In the genomic region with DNA sequence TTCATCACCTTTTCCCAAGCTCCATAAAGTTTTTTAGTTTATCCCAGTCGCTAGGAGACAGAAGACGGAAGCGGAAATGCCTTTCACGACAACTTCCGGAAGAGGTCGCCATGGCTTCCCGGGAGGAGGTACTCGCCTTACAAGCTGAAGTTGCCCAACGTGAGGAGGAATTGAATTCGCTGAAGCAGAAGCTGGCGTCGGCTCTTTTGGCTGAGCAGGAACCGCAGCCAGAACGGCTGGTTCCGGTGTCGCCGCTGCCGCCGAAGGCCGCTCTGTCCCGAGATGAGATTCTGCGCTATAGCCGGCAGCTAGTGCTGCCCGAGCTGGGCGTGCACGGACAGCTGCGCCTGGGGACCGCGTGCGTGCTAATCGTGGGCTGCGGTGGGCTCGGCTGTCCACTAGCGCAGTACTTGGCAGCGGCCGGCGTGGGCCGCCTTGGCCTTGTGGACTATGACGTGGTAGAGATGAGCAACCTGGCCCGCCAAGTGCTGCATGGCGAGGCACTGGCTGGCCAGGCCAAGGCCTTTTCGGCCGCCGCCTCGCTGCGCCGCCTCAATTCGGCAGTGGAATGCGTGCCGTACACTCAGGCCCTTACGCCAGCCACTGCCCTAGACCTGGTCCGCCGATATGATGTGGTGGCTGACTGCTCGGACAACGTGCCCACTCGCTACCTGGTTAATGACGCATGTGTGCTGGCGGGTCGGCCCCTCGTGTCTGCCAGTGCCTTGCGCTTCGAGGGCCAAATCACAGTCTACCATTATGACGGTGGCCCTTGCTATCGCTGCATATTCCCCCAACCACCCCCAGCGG, we compare ENCODE assay signal across 1 cellular context.
A peak's percentile ranks its signal among the peaks of the same experiment; 100 is the strongest.
TF ChIP-seq lines count a peak whose summit lies in the region.

A gene with protein sequence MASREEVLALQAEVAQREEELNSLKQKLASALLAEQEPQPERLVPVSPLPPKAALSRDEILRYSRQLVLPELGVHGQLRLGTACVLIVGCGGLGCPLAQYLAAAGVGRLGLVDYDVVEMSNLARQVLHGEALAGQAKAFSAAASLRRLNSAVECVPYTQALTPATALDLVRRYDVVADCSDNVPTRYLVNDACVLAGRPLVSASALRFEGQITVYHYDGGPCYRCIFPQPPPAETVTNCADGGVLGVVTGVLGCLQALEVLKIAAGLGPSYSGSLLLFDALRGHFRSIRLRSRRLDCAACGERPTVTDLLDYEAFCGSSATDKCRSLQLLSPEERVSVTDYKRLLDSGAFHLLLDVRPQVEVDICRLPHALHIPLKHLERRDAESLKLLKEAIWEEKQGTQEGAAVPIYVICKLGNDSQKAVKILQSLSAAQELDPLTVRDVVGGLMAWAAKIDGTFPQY (plus strand): TSS at position 86 of the 810 bp plus-strand sequence. CDS start 25 bp downstream, at position 111.

TF ChIP-seq in HepG2, 621 proteins besides CTCF, POLR2A, EP300 and RAD21 (continued from another document and continues in another):
- TF ChIP-seq, protein P1, sequence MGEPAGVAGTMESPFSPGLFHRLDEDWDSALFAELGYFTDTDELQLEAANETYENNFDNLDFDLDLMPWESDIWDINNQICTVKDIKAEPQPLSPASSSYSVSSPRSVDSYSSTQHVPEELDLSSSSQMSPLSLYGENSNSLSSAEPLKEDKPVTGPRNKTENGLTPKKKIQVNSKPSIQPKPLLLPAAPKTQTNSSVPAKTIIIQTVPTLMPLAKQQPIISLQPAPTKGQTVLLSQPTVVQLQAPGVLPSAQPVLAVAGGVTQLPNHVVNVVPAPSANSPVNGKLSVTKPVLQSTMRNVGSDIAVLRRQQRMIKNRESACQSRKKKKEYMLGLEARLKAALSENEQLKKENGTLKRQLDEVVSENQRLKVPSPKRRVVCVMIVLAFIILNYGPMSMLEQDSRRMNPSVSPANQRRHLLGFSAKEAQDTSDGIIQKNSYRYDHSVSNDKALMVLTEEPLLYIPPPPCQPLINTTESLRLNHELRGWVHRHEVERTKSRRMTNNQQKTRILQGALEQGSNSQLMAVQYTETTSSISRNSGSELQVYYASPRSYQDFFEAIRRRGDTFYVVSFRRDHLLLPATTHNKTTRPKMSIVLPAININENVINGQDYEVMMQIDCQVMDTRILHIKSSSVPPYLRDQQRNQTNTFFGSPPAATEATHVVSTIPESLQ (CRISPR knock-in tag; conservative IDR thresholded peaks at IDR 0.05): no peak
- TF ChIP-seq, protein P2, sequence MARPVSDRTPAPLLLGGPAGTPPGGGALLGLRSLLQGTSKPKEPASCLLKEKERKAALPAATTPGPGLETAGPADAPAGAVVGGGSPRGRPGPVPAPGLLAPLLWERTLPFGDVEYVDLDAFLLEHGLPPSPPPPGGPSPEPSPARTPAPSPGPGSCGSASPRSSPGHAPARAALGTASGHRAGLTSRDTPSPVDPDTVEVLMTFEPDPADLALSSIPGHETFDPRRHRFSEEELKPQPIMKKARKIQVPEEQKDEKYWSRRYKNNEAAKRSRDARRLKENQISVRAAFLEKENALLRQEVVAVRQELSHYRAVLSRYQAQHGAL (CRISPR knock-in tag; IDR thresholded peaks at IDR 0.05; ENCODE audit: not compliant biosample characterization): peak; percentile 92
- TF ChIP-seq, protein P3, sequence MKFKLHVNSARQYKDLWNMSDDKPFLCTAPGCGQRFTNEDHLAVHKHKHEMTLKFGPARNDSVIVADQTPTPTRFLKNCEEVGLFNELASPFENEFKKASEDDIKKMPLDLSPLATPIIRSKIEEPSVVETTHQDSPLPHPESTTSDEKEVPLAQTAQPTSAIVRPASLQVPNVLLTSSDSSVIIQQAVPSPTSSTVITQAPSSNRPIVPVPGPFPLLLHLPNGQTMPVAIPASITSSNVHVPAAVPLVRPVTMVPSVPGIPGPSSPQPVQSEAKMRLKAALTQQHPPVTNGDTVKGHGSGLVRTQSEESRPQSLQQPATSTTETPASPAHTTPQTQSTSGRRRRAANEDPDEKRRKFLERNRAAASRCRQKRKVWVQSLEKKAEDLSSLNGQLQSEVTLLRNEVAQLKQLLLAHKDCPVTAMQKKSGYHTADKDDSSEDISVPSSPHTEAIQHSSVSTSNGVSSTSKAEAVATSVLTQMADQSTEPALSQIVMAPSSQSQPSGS (CRISPR knock-in tag; IDR thresholded peaks at IDR 0.05): no peak
- TF ChIP-seq, protein P4, sequence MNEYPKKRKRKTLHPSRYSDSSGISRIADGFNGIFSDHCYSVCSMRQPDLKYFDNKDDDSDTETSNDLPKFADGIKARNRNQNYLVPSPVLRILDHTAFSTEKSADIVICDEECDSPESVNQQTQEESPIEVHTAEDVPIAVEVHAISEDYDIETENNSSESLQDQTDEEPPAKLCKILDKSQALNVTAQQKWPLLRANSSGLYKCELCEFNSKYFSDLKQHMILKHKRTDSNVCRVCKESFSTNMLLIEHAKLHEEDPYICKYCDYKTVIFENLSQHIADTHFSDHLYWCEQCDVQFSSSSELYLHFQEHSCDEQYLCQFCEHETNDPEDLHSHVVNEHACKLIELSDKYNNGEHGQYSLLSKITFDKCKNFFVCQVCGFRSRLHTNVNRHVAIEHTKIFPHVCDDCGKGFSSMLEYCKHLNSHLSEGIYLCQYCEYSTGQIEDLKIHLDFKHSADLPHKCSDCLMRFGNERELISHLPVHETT (CRISPR knock-in tag; conservative IDR thresholded peaks at IDR 0.05): peak; percentile 25; the same call in 1 of the 2 replicates
- TF ChIP-seq ZNF253 (CRISPR knock-in tag; IDR thresholded peaks at IDR 0.05; ENCODE audit: borderline replicate concordance) (no peak), ZFP36 (IDR thresholded peaks at IDR 0.05; ENCODE audit: borderline replicate concordance, low read depth, low read length, partially characterized antibody) (no peak), ZBTB20 (CRISPR knock-in tag; IDR thresholded peaks at IDR 0.05; ENCODE audit: borderline replicate concordance, low read depth) (no peak), ZC3H13 (CRISPR knock-in tag; IDR thresholded peaks at IDR 0.05) (no peak), ZNF501 (CRISPR knock-in tag; IDR thresholded peaks at IDR 0.05) (no peak), HNRNPUL1 (IDR thresholded peaks at IDR 0.05; ENCODE audit: low read depth, low read length) (no peak), YEATS2 (CRISPR knock-in tag; IDR thresholded peaks at IDR 0.05; ENCODE audit: borderline replicate concordance) (no peak; the same call in 1 of the 2 replicates), ZNF557 (CRISPR knock-in tag; IDR thresholded peaks at IDR 0.05) (peak; percentile 92), XBP1 (CRISPR knock-in tag; IDR thresholded peaks at IDR 0.05) (0 out of 2 replicates have a peak, but pooled peaks have one; percentile 78), SMAD9 (CRISPR knock-in tag; IDR thresholded peaks at IDR 0.05) (no peak; the same call in 1 of the 2 replicates), ZNF552 (CRISPR knock-in tag; IDR thresholded peaks at IDR 0.05; ENCODE audit: borderline replicate concordance) (peak; percentile 76; the same call in 1 of the 2 replicates), SNAPC2 (CRISPR knock-in tag; IDR thresholded peaks at IDR 0.05) (no peak), ZNF761 (CRISPR knock-in tag; conservative IDR thresholded peaks at IDR 0.05) (peak; percentile 87; the same call in 1 of the 2 replicates), ZNF33A (CRISPR knock-in tag; IDR thresholded peaks at IDR 0.05; ENCODE audit: borderline replicate concordance) (no peak)
- TF ChIP-seq, protein P5, sequence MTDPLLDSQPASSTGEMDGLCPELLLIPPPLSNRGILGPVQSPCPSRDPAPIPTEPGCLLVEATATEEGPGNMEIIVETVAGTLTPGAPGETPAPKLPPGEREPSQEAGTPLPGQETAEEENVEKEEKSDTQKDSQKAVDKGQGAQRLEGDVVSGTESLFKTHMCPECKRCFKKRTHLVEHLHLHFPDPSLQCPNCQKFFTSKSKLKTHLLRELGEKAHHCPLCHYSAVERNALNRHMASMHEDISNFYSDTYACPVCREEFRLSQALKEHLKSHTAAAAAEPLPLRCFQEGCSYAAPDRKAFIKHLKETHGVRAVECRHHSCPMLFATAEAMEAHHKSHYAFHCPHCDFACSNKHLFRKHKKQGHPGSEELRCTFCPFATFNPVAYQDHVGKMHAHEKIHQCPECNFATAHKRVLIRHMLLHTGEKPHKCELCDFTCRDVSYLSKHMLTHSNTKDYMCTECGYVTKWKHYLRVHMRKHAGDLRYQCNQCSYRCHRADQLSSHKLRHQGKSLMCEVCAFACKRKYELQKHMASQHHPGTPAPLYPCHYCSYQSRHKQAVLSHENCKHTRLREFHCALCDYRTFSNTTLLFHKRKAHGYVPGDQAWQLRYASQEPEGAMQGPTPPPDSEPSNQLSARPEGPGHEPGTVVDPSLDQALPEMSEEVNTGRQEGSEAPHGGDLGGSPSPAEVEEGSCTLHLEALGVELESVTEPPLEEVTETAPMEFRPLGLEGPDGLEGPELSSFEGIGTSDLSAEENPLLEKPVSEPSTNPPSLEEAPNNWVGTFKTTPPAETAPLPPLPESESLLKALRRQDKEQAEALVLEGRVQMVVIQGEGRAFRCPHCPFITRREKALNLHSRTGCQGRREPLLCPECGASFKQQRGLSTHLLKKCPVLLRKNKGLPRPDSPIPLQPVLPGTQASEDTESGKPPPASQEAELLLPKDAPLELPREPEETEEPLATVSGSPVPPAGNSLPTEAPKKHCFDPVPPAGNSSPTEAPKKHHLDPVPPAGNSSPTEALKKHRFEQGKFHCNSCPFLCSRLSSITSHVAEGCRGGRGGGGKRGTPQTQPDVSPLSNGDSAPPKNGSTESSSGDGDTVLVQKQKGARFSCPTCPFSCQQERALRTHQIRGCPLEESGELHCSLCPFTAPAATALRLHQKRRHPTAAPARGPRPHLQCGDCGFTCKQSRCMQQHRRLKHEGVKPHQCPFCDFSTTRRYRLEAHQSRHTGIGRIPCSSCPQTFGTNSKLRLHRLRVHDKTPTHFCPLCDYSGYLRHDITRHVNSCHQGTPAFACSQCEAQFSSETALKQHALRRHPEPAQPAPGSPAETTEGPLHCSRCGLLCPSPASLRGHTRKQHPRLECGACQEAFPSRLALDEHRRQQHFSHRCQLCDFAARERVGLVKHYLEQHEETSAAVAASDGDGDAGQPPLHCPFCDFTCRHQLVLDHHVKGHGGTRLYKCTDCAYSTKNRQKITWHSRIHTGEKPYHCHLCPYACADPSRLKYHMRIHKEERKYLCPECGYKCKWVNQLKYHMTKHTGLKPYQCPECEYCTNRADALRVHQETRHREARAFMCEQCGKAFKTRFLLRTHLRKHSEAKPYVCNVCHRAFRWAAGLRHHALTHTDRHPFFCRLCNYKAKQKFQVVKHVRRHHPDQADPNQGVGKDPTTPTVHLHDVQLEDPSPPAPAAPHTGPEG (CRISPR knock-in tag; IDR thresholded peaks at IDR 0.05): no peak
- TF ChIP-seq, protein P6, sequence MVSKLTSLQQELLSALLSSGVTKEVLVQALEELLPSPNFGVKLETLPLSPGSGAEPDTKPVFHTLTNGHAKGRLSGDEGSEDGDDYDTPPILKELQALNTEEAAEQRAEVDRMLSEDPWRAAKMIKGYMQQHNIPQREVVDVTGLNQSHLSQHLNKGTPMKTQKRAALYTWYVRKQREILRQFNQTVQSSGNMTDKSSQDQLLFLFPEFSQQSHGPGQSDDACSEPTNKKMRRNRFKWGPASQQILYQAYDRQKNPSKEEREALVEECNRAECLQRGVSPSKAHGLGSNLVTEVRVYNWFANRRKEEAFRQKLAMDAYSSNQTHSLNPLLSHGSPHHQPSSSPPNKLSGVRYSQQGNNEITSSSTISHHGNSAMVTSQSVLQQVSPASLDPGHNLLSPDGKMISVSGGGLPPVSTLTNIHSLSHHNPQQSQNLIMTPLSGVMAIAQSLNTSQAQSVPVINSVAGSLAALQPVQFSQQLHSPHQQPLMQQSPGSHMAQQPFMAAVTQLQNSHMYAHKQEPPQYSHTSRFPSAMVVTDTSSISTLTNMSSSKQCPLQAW (CRISPR knock-in tag; IDR thresholded peaks at IDR 0.05): no peak
- TF ChIP-seq, protein P7, sequence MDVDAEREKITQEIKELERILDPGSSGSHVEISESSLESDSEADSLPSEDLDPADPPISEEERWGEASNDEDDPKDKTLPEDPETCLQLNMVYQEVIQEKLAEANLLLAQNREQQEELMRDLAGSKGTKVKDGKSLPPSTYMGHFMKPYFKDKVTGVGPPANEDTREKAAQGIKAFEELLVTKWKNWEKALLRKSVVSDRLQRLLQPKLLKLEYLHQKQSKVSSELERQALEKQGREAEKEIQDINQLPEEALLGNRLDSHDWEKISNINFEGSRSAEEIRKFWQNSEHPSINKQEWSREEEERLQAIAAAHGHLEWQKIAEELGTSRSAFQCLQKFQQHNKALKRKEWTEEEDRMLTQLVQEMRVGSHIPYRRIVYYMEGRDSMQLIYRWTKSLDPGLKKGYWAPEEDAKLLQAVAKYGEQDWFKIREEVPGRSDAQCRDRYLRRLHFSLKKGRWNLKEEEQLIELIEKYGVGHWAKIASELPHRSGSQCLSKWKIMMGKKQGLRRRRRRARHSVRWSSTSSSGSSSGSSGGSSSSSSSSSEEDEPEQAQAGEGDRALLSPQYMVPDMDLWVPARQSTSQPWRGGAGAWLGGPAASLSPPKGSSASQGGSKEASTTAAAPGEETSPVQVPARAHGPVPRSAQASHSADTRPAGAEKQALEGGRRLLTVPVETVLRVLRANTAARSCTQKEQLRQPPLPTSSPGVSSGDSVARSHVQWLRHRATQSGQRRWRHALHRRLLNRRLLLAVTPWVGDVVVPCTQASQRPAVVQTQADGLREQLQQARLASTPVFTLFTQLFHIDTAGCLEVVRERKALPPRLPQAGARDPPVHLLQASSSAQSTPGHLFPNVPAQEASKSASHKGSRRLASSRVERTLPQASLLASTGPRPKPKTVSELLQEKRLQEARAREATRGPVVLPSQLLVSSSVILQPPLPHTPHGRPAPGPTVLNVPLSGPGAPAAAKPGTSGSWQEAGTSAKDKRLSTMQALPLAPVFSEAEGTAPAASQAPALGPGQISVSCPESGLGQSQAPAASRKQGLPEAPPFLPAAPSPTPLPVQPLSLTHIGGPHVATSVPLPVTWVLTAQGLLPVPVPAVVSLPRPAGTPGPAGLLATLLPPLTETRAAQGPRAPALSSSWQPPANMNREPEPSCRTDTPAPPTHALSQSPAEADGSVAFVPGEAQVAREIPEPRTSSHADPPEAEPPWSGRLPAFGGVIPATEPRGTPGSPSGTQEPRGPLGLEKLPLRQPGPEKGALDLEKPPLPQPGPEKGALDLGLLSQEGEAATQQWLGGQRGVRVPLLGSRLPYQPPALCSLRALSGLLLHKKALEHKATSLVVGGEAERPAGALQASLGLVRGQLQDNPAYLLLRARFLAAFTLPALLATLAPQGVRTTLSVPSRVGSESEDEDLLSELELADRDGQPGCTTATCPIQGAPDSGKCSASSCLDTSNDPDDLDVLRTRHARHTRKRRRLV (CRISPR knock-in tag; IDR thresholded peaks at IDR 0.05): peak; percentile 81; the same call in 1 of the 2 replicates
- TF ChIP-seq, protein P8, sequence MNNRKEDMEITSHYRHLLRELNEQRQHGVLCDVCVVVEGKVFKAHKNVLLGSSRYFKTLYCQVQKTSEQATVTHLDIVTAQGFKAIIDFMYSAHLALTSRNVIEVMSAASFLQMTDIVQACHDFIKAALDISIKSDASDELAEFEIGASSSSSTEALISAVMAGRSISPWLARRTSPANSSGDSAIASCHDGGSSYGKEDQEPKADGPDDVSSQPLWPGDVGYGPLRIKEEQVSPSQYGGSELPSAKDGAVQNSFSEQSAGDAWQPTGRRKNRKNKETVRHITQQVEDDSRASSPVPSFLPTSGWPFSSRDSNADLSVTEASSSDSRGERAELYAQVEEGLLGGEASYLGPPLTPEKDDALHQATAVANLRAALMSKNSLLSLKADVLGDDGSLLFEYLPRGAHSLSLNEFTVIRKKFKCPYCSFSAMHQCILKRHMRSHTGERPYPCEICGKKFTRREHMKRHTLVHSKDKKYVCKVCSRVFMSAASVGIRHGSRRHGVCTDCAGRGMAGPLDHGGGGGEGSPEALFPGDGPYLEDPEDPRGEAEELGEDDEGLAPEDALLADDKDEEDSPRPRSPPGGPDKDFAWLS (CRISPR knock-in tag; IDR thresholded peaks at IDR 0.05; ENCODE audit: borderline replicate concordance): peak; percentile 81; the same call in 1 of the 2 replicates
- TF ChIP-seq, protein P9, sequence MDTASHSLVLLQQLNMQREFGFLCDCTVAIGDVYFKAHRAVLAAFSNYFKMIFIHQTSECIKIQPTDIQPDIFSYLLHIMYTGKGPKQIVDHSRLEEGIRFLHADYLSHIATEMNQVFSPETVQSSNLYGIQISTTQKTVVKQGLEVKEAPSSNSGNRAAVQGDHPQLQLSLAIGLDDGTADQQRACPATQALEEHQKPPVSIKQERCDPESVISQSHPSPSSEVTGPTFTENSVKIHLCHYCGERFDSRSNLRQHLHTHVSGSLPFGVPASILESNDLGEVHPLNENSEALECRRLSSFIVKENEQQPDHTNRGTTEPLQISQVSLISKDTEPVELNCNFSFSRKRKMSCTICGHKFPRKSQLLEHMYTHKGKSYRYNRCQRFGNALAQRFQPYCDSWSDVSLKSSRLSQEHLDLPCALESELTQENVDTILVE (CRISPR knock-in tag; IDR thresholded peaks at IDR 0.05): peak; percentile 6; the same call in 1 of the 2 replicates
